16 cellular contexts compared by ENCODE assay signal in the genomic region with DNA sequence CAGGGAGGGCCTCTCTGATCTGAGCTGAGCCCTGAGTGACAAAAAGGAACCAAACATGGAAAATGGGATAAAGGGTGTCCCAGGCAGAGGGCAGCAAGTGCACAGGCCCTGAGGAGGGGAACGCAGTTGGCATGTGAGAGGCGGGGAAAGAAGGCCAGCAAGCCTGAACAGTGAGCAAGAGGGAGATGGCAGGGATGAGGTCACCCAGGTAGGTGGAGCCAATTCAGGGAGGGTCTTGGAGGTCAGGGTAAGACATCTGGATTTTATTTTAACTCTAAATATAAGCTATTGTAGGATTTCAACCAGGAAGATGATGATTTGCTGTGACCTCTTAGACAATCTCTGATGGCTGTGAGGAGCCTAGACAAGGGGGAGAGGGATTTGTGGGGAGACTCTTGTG.
"Had no signal": no experiment of that assay in that cellular context is flagged by ENCODE, and none has a peak within 500 bp of the region (broad histone marks: within the 10 kb centered on the region; RNA-seq: fewer than 3 reads in every experiment).

No MANE protein-coding gene starts in this region.

- H3K27ac ChIP-seq: epithelial cell of prostate, sigmoid colon, thoracic aorta, upper lobe of left lung had no signal

- H3K9me3 ChIP-seq: sigmoid colon, thoracic aorta, upper lobe of left lung had no signal

- DNase-seq: activated CD4-positive, alpha-beta T cell treated with anti-CD3 and anti-CD28 coated beads for 48 hours; activated CD8-positive, alpha-beta T cell treated with anti-CD3 and anti-CD28 coated beads for 36 hours; activated naive CD4-positive, alpha-beta T cell treated with Interleukin-2 at 50 U/mL for 16 hours; activated naive CD8-positive, alpha-beta T cell treated with anti-CD3 and anti-CD28 coated beads, Interleukin-2, amount 10 ng/mL, durations not matched to agents 7 days and 5 days; activated T-cell treated with anti-CD3 and anti-CD28 coated beads, Interleukin-2, amount 50 U/mL, for 1 hour; amygdala; caudate nucleus; endodermal cell; mesenchymal stem cell; natural killer cell; sigmoid colon; stimulated activated CD4-positive, alpha-beta T cell treated with anti-CD3 and anti-CD28 coated beads, Interleukin-4, amount 100 ng/mL, for 4 hours; upper lobe of left lung had no signal

- ATAC-seq: activated CD8-positive, alpha-beta T cell treated with anti-CD3 and anti-CD28 coated beads for 36 hours; natural killer cell; stimulated activated memory B cell treated with anti-CD40 and anti-IgM and Interleukin-4, amounts not matched to agents 10 μg/mL and 1 μg/mL and 100 μg/mL, for 72 hours had no signal

- H3K4me1 ChIP-seq: upper lobe of left lung had no signal

- H3K36me3 ChIP-seq: sigmoid colon, thoracic aorta, upper lobe of left lung had no signal

- H3K27me3 ChIP-seq: sigmoid colon, upper lobe of left lung had no signal

- H3K4me3 ChIP-seq: sigmoid colon, thoracic aorta, upper lobe of left lung had no signal
